16 cellular contexts compared by ENCODE assay signal in genomic region chr2:193581807-193582206, GRCh38.
DNase-seq lines count a peak whose midpoint lies in the region; ATAC-seq and TF ChIP-seq lines count a peak whose summit lies in the region.
"Had no signal": no experiment of that assay in that cellular context is flagged by ENCODE, and none has a peak within 500 bp of the region (broad histone marks: within the 10 kb centered on the region; RNA-seq: fewer than 3 reads in every experiment).

No MANE protein-coding gene starts in this region.

- BruUV-seq in Calu3 (replicated peaks; lab: Mats Ljungman, UMichigan): no TSS peak

- H3K27me3 Mint-ChIP-seq in Calu3 (ENCODE audit: unreplicated experiment): no peaks in the 10 kb centered on the region

- H3K4me1 Mint-ChIP-seq in Calu3 (ENCODE audit: low read depth, unreplicated experiment): peaks cover 49% of the 10 kb centered on the region

- H3K9me3 Mint-ChIP-seq in Calu3 (ENCODE audit: low read depth, unreplicated experiment): peaks cover 2% of the 10 kb centered on the region

- peak overlapping the region; percentile 11 for H3K27ac Mint-ChIP-seq in Calu3 (ENCODE audit: unreplicated experiment)
- H3K27ac Mint-ChIP-seq: HFFc6 had no signal

- intact Hi-C loops in Calu3 (cut with micrococcal nuclease; ENCODE audit: unreplicated experiment): loop anchor here (10.0 kb wide), 3 partner anchors 237 to 397 kb away; no protein-coding TSS in a partner anchor

- no peaks in the 10 kb centered on the region for H3K36me3 Mint-ChIP-seq in Calu3 (ENCODE audit: insufficient read depth, unreplicated experiment)

- no peak overlapping the region for H3K4me3 Mint-ChIP-seq in Calu3 (ENCODE audit: low read depth, unreplicated experiment)
- H3K4me3 Mint-ChIP-seq: HFFc6 had no signal

- TF ChIP-seq CTCF in Calu3 (IDR thresholded peaks at IDR 0.05; ENCODE audit: unreplicated experiment): no peak

- DNase-seq in Calu3: no peak
- peak; percentile 9 for DNase-seq in M059J (ENCODE audit: low read depth)
- peak; percentile 25 for DNase-seq in NCI-H345 (lab: John Stamatoyannopoulos, UW)
- DNase-seq in kidney tubule cell (ENCODE audit: low spot score): peak; percentile 1
- no peak for DNase-seq in NCI-H128 (lab: John Stamatoyannopoulos, UW; ENCODE audit: unreplicated experiment)
- DNase-seq: C1 segment of cervical spinal cord, DMS79 treated with DMSO at 0.1 percent for 48 hours, HFFc6, IMR-90, NCI-H187 treated with DMSO at 0.1 percent for 48 hours, NCI-H446, NCI-H774, SIG-M5, T1000 had no signal

- CTCF ChIA-PET in Calu3 (lab: Charles Lee): no interaction called here

- no peak for ATAC-seq in GM18868 (IDR thresholded peaks at IDR 0.05; ENCODE audit: unreplicated experiment)
- no peak for ATAC-seq in GM21390 (IDR thresholded peaks at IDR 0.05; ENCODE audit: unreplicated experiment)

Comparison
In these comparisons a context has a peak if more than half of its experiments do, and no peak if none do; other contexts are left out.
1. DNase-seq: peak in M059J (single experiment), NCI-H345 (single experiment) and kidney tubule cell (single experiment); none in Calu3 (single experiment) and NCI-H128 (single experiment).